In genomic region chr15:91047545-91048199, GRCh38 we compare ENCODE assay signal across 1 cellular context.
A peak's percentile ranks its signal among the peaks of the same experiment; 100 is the strongest.
TF ChIP-seq lines count a peak whose summit lies in the region.

No MANE protein-coding gene starts in this region.

TF ChIP-seq in K562, 482 proteins besides CTCF, POLR2A, EP300 and RAD21 (continued from another document and continues in another):
- TF ChIP-seq GTF3C2 (IDR thresholded peaks at IDR 0.05; ENCODE audit: borderline replicate concordance, extremely low read depth, insufficient read length) (no peak), SIN3A (IDR thresholded peaks at IDR 0.05; ENCODE audit: borderline replicate concordance in 2 of 2, control insufficient read depth in 1 of 2, low read depth in 2 of 2, low read length in 2 of 2) (no peak), SIX5 (IDR thresholded peaks at IDR 0.05; ENCODE audit: borderline replicate concordance in 1 of 2, insufficient read depth in 1 of 2, low read depth in 1 of 2, low read length in 2 of 2) (no peak), ZNF407 (IDR thresholded peaks at IDR 0.05; ENCODE audit: low read depth) (no peak), ELF4 (CRISPR knock-in tag; IDR thresholded peaks at IDR 0.05) (peak; percentile 94), NELFE (IDR thresholded peaks at IDR 0.05; ENCODE audit: insufficient read depth, insufficient read length) (no peak), ZNF212 (CRISPR knock-in tag; IDR thresholded peaks at IDR 0.05) (no peak), ZFP91 (CRISPR knock-in tag; IDR thresholded peaks at IDR 0.05) (no peak), MLLT1 (IDR thresholded peaks at IDR 0.05) (peak; percentile 55 to 97; a peak in 3 of 4 replicates), MED1 (CRISPR knock-in tag; IDR thresholded peaks at IDR 0.05; ENCODE audit: borderline replicate concordance) (no peak), ZNF146 (CRISPR knock-in tag; IDR thresholded peaks at IDR 0.05; ENCODE audit: unreplicated experiment) (no peak), ZNF311 (CRISPR knock-in tag; IDR thresholded peaks at IDR 0.05) (no peak), DPF2 (IDR thresholded peaks at IDR 0.05) (peak; percentile 73), ZFP1 (CRISPR knock-in tag; IDR thresholded peaks at IDR 0.05) (no peak), GATA2 (CRISPR knock-in tag; IDR thresholded peaks at IDR 0.05) (peak; percentile 79), ARID1B (IDR thresholded peaks at IDR 0.05) (peak; percentile 80), NBN (IDR thresholded peaks at IDR 0.05; ENCODE audit: low read depth) (peak; percentile 88; the same call in 1 of the 2 replicates), PREB (CRISPR knock-in tag; IDR thresholded peaks at IDR 0.05) (no peak), EGR1 (conservative IDR thresholded peaks at IDR 0.05) (peak; percentile 29; the same call in 1 of the 2 replicates), TEAD4 (IDR thresholded peaks at IDR 0.05; ENCODE audit: low read length) (peak; percentile 41; the same call in 1 of the 2 replicates), TEAD4 (CRISPR knock-in tag; IDR thresholded peaks at IDR 0.05; ENCODE audit: borderline replicate concordance) (no peak), SMAD4 (CRISPR knock-in tag; conservative IDR thresholded peaks at IDR 0.05) (no peak), RBM39 (optimal IDR thresholded peaks at IDR 0.05; ENCODE audit: low read depth, low read length) (no peak), MCM7 (IDR thresholded peaks at IDR 0.05) (no peak), CC2D1A (IDR thresholded peaks at IDR 0.05) (peak; percentile 39; the same call in 1 of the 2 replicates), JUND (IDR thresholded peaks at IDR 0.05; ENCODE audit: borderline replicate concordance, low read depth, low read length) (no peak; the same call in 1 of the 2 replicates), JUND (tag; IDR thresholded peaks at IDR 0.05; ENCODE audit: borderline replicate concordance, low read depth, low read length) (0 out of 3 replicates have a peak, but pooled peaks have one; percentile 10), CHD1 (IDR thresholded peaks at IDR 0.05; ENCODE audit: low read length) (no peak), SMAD1 (IDR thresholded peaks at IDR 0.05; ENCODE audit: low read depth, low read length, partially characterized antibody) (no peak), EHMT2 (IDR thresholded peaks at IDR 0.05) (no peak), JUNB (CRISPR knock-in tag; conservative IDR thresholded peaks at IDR 0.05) (no peak), ZNF644 (tag; IDR thresholded peaks at IDR 0.05; ENCODE audit: low read depth) (no peak), TEAD1 (CRISPR knock-in tag; IDR thresholded peaks at IDR 0.05) (no peak), AFF1 (IDR thresholded peaks at IDR 0.05; ENCODE audit: low read depth in 1 of 2, partially characterized antibody in 2 of 2) (no peak), SIN3B (IDR thresholded peaks at IDR 0.05; ENCODE audit: low read depth) (no peak), NCOA2 (IDR thresholded peaks at IDR 0.05; ENCODE audit: partially characterized antibody in 2 of 2) (no peak), NCOA1 (IDR thresholded peaks at IDR 0.05; ENCODE audit: low read depth) (peak; percentile 30; the same call in 1 of the 2 replicates), ZNF217 (CRISPR knock-in tag; IDR thresholded peaks at IDR 0.05) (no peak), FOXK2 (conservative IDR thresholded peaks at IDR 0.05 in 1 of 2, IDR thresholded peaks at IDR 0.05 in 1 of 2; ENCODE audit: low read depth in 2 of 2) (peak; percentile 14 to 59; a peak in 1 of 4 replicates), ELF1 (tag; IDR thresholded peaks at IDR 0.05) (no peak), NFE2 (IDR thresholded peaks at IDR 0.05; ENCODE audit: low read depth) (peak; percentile 22; the same call in 1 of the 2 replicates), LEF1 (IDR thresholded peaks at IDR 0.05) (peak; percentile 63; the same call in 1 of the 2 replicates), TCF3 (CRISPR knock-in tag; IDR thresholded peaks at IDR 0.05) (no peak), RB1 (IDR thresholded peaks at IDR 0.05; ENCODE audit: low read depth) (no peak), RNF2 (IDR thresholded peaks at IDR 0.05) (no peak), RBM14 (IDR thresholded peaks at IDR 0.05; ENCODE audit: borderline replicate concordance, insufficient read depth, low read depth, low read length) (no peak), POLR2AphosphoS5 (IDR thresholded peaks at IDR 0.05; ENCODE audit: control insufficient read depth, insufficient read depth, low read depth, low read length) (no peak), IFI16 (CRISPR knock-in tag; IDR thresholded peaks at IDR 0.05) (no peak), TOE1 (IDR thresholded peaks at IDR 0.05; ENCODE audit: borderline replicate concordance) (peak; percentile 46; the same call in 1 of the 2 replicates), TOE1 (CRISPR knock-in tag; IDR thresholded peaks at IDR 0.05; ENCODE audit: borderline replicate concordance, low read depth) (no peak), SMARCE1 (IDR thresholded peaks at IDR 0.05) (peak; percentile 91), SMARCC2 (IDR thresholded peaks at IDR 0.05; ENCODE audit: low read depth) (peak; percentile 36; the same call in 1 of the 2 replicates)
